ENCODE assay signal across 8 cellular contexts in genomic region chr20:39874049-39874893, GRCh38.
DNase-seq lines count a peak whose midpoint lies in the region; ATAC-seq and TF ChIP-seq lines count a peak whose summit lies in the region.

No MANE protein-coding gene starts in this region.

- H3K4me3 Mint-ChIP-seq in activated T-cell treated with anti-CD3 and anti-CD28 coated beads, Interleukin-2, amount 50 U/mL, for 72 hours: no peak overlapping the region
- no peak overlapping the region for H3K4me3 Mint-ChIP-seq in activated T-cell treated with anti-CD3 and anti-CD28 coated beads, Interleukin-2, amount 50 U/mL, for 4 hours

- H3K4me1 ChIP-seq in MM.1S (ENCODE audit: low read length) (no peaks in the 10 kb centered on the region), mucosa of descending colon (ENCODE audit: low read depth) (no peaks in the 10 kb centered on the region)

- H4K20me1 ChIP-seq in MM.1S (ENCODE audit: insufficient read depth, low read length): no peaks in the 10 kb centered on the region

- H3F3A ChIP-seq in MM.1S (ENCODE audit: insufficient read depth, low read length): no peaks in the 10 kb centered on the region

- DNase-seq in activated T-cell treated with anti-CD3 and anti-CD28 coated beads, Interleukin-2, amount 50 U/mL, for 72 hours: peak; percentile 43 to 59
- no peak for DNase-seq in activated T-cell treated with anti-CD3 and anti-CD28 coated beads, Interleukin-2, amount 50 U/mL, for 4 hours
- DNase-seq in H7 (peak; percentile 59), MM.1S (peak; percentile 74), SK-MEL-5 (ENCODE audit: low read depth, low spot score) (peak; percentile 93), epithelial cell of proximal tubule (ENCODE audit: low read depth) (peak; percentile 44), mucosa of descending colon (peak; percentile 44 to 88 (median 59))

- H3K9ac ChIP-seq in MM.1S (ENCODE audit: low read length): no peak overlapping the region

- peak; percentile 36 to 47 for ATAC-seq in activated T-cell treated with anti-CD3 and anti-CD28 coated beads, Interleukin-2, amount 50 U/mL, for 72 hours (replicated peaks in 1 of 2)
- ATAC-seq in activated T-cell treated with anti-CD3 and anti-CD28 coated beads, Interleukin-2, amount 50 U/mL, for 4 hours: no peak
- peak; percentile 86 for ATAC-seq in mucosa of descending colon
- no peak for ATAC-seq in HG03025 (IDR thresholded peaks at IDR 0.05; ENCODE audit: low FRiP score, unreplicated experiment)

- intact Hi-C loops in mucosa of descending colon (cut with DNase I, micrococcal nuclease): loop anchor here in 1 of 2 donors (5.0 kb wide), 1 partner anchor 607 kb away; no protein-coding TSS in a partner anchor

- H2AFZ ChIP-seq in MM.1S (ENCODE audit: low read length): 0 out of 2 replicates have a peak overlapping the region, but pooled peaks have one; percentile 21

- in situ Hi-C loops in SK-MEL-5 (cut with HindIII; ENCODE audit: low pct_unique_long_range_greater_than_20kb, low sequenced_read_pairs): no loop called here

- H3K36me3 ChIP-seq in H7 (replicated peaks; ENCODE audit: control insufficient read depth, insufficient read depth, low read length) (no peaks in the 10 kb centered on the region), MM.1S (replicated peaks; ENCODE audit: insufficient read depth, low read length) (no peaks in the 10 kb centered on the region), mucosa of descending colon (ENCODE audit: low read depth) (no peaks in the 10 kb centered on the region)

- H3K27ac Mint-ChIP-seq in activated T-cell treated with anti-CD3 and anti-CD28 coated beads, Interleukin-2, amount 50 U/mL, for 72 hours: no peak overlapping the region

- H3K9me2 ChIP-seq in MM.1S (replicated peaks; ENCODE audit: insufficient read depth, low read length): no peaks in the 10 kb centered on the region

- H3K79me2 ChIP-seq in MM.1S (ENCODE audit: low read length): no peaks in the 10 kb centered on the region

- H3K4me2 ChIP-seq in MM.1S (ENCODE audit: low read depth, low read length): no peak overlapping the region

- no peaks in the 10 kb centered on the region for H3K27me3 ChIP-seq in H7 (ENCODE audit: control insufficient read depth, insufficient read depth, low read length)
- no peaks in the 10 kb centered on the region for H3K27me3 ChIP-seq in MM.1S (replicated peaks; ENCODE audit: insufficient read depth, low read length)

- H3K36me3 Mint-ChIP-seq in activated T-cell treated with anti-CD3 and anti-CD28 coated beads, Interleukin-2, amount 50 U/mL, for 72 hours (ENCODE audit: insufficient read depth in 2 of 2): no peaks in the 10 kb centered on the region
- no peaks in the 10 kb centered on the region for H3K36me3 Mint-ChIP-seq in activated T-cell treated with anti-CD3 and anti-CD28 coated beads, Interleukin-2, amount 50 U/mL, for 4 hours (ENCODE audit: insufficient read depth)

- H3K4me1 Mint-ChIP-seq in activated T-cell treated with anti-CD3 and anti-CD28 coated beads, Interleukin-2, amount 50 U/mL, for 72 hours (ENCODE audit: low read depth): no peaks in the 10 kb centered on the region
- no peaks in the 10 kb centered on the region for H3K4me1 Mint-ChIP-seq in activated T-cell treated with anti-CD3 and anti-CD28 coated beads, Interleukin-2, amount 50 U/mL, for 4 hours (ENCODE audit: low read depth)

- H3K27ac ChIP-seq in MM.1S (ENCODE audit: low read length): no peak overlapping the region

- H3K9me3 ChIP-seq in MM.1S (replicated peaks; ENCODE audit: insufficient read depth, low read length) (no peaks in the 10 kb centered on the region), mucosa of descending colon (no peaks in the 10 kb centered on the region)

- H3K4me3 ChIP-seq in H7 (ENCODE audit: insufficient read depth, low read depth, low read length): no peak overlapping the region
- H3K4me3 ChIP-seq in MM.1S (ENCODE audit: low read length): no peak overlapping the region
- no peak overlapping the region for H3K4me3 ChIP-seq in epithelial cell of proximal tubule (ENCODE audit: low read depth, low read length)
- H3K4me3 ChIP-seq in mucosa of descending colon: no peak overlapping the region

- TF ChIP-seq CTCF in MM.1S (IDR thresholded peaks at IDR 0.05; ENCODE audit: low read length): peak; percentile 78
- TF ChIP-seq CTCF in epithelial cell of proximal tubule (conservative IDR thresholded peaks at IDR 0.05; ENCODE audit: low read depth, low read length): peak; percentile 99
- TF ChIP-seq CTCF in mucosa of descending colon (IDR thresholded peaks at IDR 0.05): peak; percentile 65

- no peaks in the 10 kb centered on the region for H3K27me3 Mint-ChIP-seq in activated T-cell treated with anti-CD3 and anti-CD28 coated beads, Interleukin-2, amount 50 U/mL, for 72 hours (ENCODE audit: low read depth)
- H3K27me3 Mint-ChIP-seq in activated T-cell treated with anti-CD3 and anti-CD28 coated beads, Interleukin-2, amount 50 U/mL, for 4 hours (ENCODE audit: low read depth): no peaks in the 10 kb centered on the region

- H3K9me3 Mint-ChIP-seq in activated T-cell treated with anti-CD3 and anti-CD28 coated beads, Interleukin-2, amount 50 U/mL, for 72 hours: peaks cover 0 to 2% of the 10 kb centered on the region in 2 donors
- no peaks in the 10 kb centered on the region for H3K9me3 Mint-ChIP-seq in activated T-cell treated with anti-CD3 and anti-CD28 coated beads, Interleukin-2, amount 50 U/mL, for 4 hours

Comparison
In these comparisons a context has a peak if more than half of its experiments do, and no peak if none do; other contexts are left out.
1. ATAC-seq: peak in activated T-cell treated with anti-CD3 and anti-CD28 coated beads, Interleukin-2, amount 50 U/mL, for 72 hours (2 of 2) and mucosa of descending colon (single experiment); none in activated T-cell treated with anti-CD3 and anti-CD28 coated beads, Interleukin-2, amount 50 U/mL, for 4 hours (0 of 2) and HG03025 (single experiment).
2. Peak in every context shown above with its lines, with median percentiles within 50 percentile points of each other: CTCF ChIP-seq.